Comparison of ENCODE assay signal across 14 cellular contexts in the genomic region with DNA sequence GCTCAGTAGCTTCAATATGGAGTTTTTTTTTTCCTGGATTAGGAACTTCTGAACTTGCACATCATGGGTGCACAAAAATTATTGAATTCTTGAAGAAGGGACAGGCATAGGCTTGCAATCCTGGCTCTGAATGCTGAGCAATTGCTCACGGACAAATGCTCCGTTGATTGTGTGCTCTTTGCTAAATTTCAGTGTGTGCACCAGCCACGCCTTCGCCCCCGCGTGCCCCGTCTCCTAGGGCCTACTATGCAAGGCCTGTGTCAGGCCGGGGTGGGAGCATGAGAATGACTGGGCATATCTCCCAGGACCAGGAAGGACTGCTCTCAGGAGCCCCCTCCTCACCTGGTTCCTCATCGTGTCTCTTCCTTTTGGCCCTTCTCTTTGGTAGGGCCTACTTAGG. TPM values are rescaled to one million over a fixed set of nuclear protein-coding genes. Genes with fewer than 3 reads are reported as not detected.
A peak's percentile ranks its signal among the peaks of the same experiment; 100 is the strongest.
DNase-seq lines count a peak whose midpoint lies in the region; ATAC-seq and TF ChIP-seq lines count a peak whose summit lies in the region.
"Had no signal": no experiment of that assay in that cellular context is flagged by ENCODE, and none has a peak within 500 bp of the region (broad histone marks: within the 10 kb centered on the region; RNA-seq: fewer than 3 reads in every experiment).

No MANE protein-coding gene starts in this region.

- no peak overlapping the region for H3K4me3 ChIP-seq in PC-3 (ENCODE audit: low read length)
- no peak overlapping the region for H3K4me3 ChIP-seq in esophagus (ENCODE audit: low read depth in 1 of 2, low read length in 2 of 2)
- no peak overlapping the region for H3K4me3 ChIP-seq in psoas muscle
- no peak overlapping the region for H3K4me3 ChIP-seq in HAP-1

- ATAC-seq in PC-3 (no peak), psoas muscle (no peak), GM21529 (IDR thresholded peaks at IDR 0.05; ENCODE audit: unreplicated experiment) (no peak)
- ATAC-seq: left colon; stimulated activated naive B cell treated with anti-CD40 and anti-IgM and Interleukin-4, amounts not matched to agents 10 μg/mL and 1 μg/mL and 100 μg/mL, for 72 hours had no signal

- H3K27me3 Mint-ChIP-seq in CD14-positive monocyte (ENCODE audit: low read depth in 3 of 3) = no peaks in the 10 kb centered on the region
- peaks cover 7% of the 10 kb centered on the region for H3K27me3 Mint-ChIP-seq in endothelial cell (ENCODE audit: unreplicated experiment)
- H3K27me3 Mint-ChIP-seq: CD8-positive, alpha-beta memory T cell; central memory CD8-positive, alpha-beta T cell had no signal

- POLR2A ChIA-PET in PC-3 (lab: Charles Lee; ENCODE audit: unreplicated experiment) = no interaction called here

- H3K4me3 Mint-ChIP-seq in CD14-positive monocyte = peak overlapping the region in 1 of 2 donors; percentile 48
- no peak overlapping the region for H3K4me3 Mint-ChIP-seq in endothelial cell (ENCODE audit: unreplicated experiment)
- H3K4me3 Mint-ChIP-seq: activated T-cell treated with anti-CD3 and anti-CD28 coated beads, Interleukin-2, amount 50 U/mL, for 4 hours; CD8-positive, alpha-beta memory T cell; central memory CD8-positive, alpha-beta T cell; stimulated activated naive B cell treated with anti-CD40 and anti-IgM and Interleukin-4, amounts not matched to agents 10 μg/mL and 1 μg/mL and 100 μg/mL, for 72 hours had no signal

- DNase-seq in CD14-positive monocyte (ENCODE audit: low spot score) (no peak), PC-3 (no peak), psoas muscle (peak in 1 of 2 donors; percentile 50), endothelial cell (ENCODE audit: low spot score) (no peak), DMS79 treated with DMSO at 0.1 percent for 48 hours (lab: John Stamatoyannopoulos, UW) (no peak), HAP-1 (ENCODE audit: low spot score in 2 of 2) (no peak)
- DNase-seq: activated T-cell treated with anti-CD3 and anti-CD28 coated beads, Interleukin-2, amount 50 U/mL, for 4 hours; NCI-H226; stimulated activated naive B cell treated with anti-CD40 and anti-IgM and Interleukin-4, amounts not matched to agents 10 μg/mL and 1 μg/mL and 100 μg/mL, for 72 hours had no signal

- 47 to 82% methylated on average over 9 of the region's 9 CpGs for WGBS in esophagus, 2 donors
- 70 to 91% (median 77%) methylated on average over 9 of the region's 9 CpGs for WGBS in psoas muscle, 3 donors

- H3K9me3 ChIP-seq in PC-3 (ENCODE audit: low read length) (no peaks in the 10 kb centered on the region), esophagus (ENCODE audit: control insufficient read depth in 2 of 2, insufficient read depth in 1 of 2, low read depth in 1 of 2, low read length in 1 of 2) (no peaks in the 10 kb centered on the region), psoas muscle (no peaks in the 10 kb centered on the region), HAP-1 (no peaks in the 10 kb centered on the region)

- H4K20me1 ChIP-seq in PC-3 (ENCODE audit: low read length) = no peaks in the 10 kb centered on the region

- H3F3A ChIP-seq in PC-3 (ENCODE audit: low read length, unreplicated experiment) = peaks cover 10% of the 10 kb centered on the region

- intact Hi-C loops in CD14-positive monocyte (cut with micrococcal nuclease) (loop anchor here in 1 of 2 donors (2.0 kb wide), 1 partner anchor 16 kb away; no protein-coding TSS in a partner anchor), PC-3 (cut with micrococcal nuclease) (no loop called here), psoas muscle (cut with DNase I) (no loop called here)

- H3K4me2 ChIP-seq in PC-3 (ENCODE audit: low read length) = peak overlapping the region; percentile 53

- H3K9ac ChIP-seq in PC-3 (ENCODE audit: low read length) = peak overlapping the region; percentile 14

- H3K36me3 ChIP-seq in PC-3 (ENCODE audit: low read depth, low read length) (no peaks in the 10 kb centered on the region), esophagus (ENCODE audit: control insufficient read depth in 2 of 2, insufficient read depth in 2 of 2, low read length in 1 of 2) (no peaks in the 10 kb centered on the region), psoas muscle (ENCODE audit: insufficient read depth in 1 of 2, low read depth in 1 of 2) (peaks cover 0 to 16% of the 10 kb centered on the region in 2 donors), HAP-1 (replicated peaks) (no peaks in the 10 kb centered on the region)

- CTCF ChIA-PET in PC-3 (lab: Charles Lee) = interaction anchor here (0.5 to 1.3 kb wide), 2 partner anchors 9 to 57 kb away, joined by 3 to 5 read pairs; no protein-coding TSS in a partner anchor

- H3K4me1 ChIP-seq in PC-3 (ENCODE audit: insufficient read depth, low read length) (peaks cover 61% of the 10 kb centered on the region), esophagus (ENCODE audit: control insufficient read depth in 2 of 2, insufficient read depth in 2 of 2, low read length in 1 of 2) (peaks cover 17 to 52% of the 10 kb centered on the region in 2 donors), psoas muscle (peaks cover 92% of the 10 kb centered on the region), HAP-1 (no peaks in the 10 kb centered on the region)

- H3K27ac ChIP-seq in PC-3 (ENCODE audit: low read length) (peak overlapping the region; percentile 57), esophagus (ENCODE audit: low read depth in 2 of 2, low read length in 1 of 2) (peak overlapping the region; percentile 65 to 76), psoas muscle (peak overlapping the region; percentile 98)

- H3K9me2 ChIP-seq in PC-3 (replicated peaks; ENCODE audit: low read length) = no peaks in the 10 kb centered on the region

- H2AFZ ChIP-seq in PC-3 (ENCODE audit: low read length) = no peak overlapping the region

- in situ Hi-C loops in HAP-1 (cut with MboI; ENCODE audit: low sequenced_read_pairs) = no loop called here

- peaks cover 30% of the 10 kb centered on the region for H3K79me2 ChIP-seq in PC-3 (ENCODE audit: low read length)

- peaks cover 0 to 2% (median 0%) of the 10 kb centered on the region in 7 donors for H3K9me3 Mint-ChIP-seq in CD14-positive monocyte
- H3K9me3 Mint-ChIP-seq in endothelial cell (ENCODE audit: unreplicated experiment) = no peaks in the 10 kb centered on the region
- H3K9me3 Mint-ChIP-seq: activated T-cell treated with anti-CD3 and anti-CD28 coated beads, Interleukin-2, amount 50 U/mL, for 4 hours; CD8-positive, alpha-beta memory T cell; central memory CD8-positive, alpha-beta T cell; stimulated activated naive B cell treated with anti-CD40 and anti-IgM and Interleukin-4, amounts not matched to agents 10 μg/mL and 1 μg/mL and 100 μg/mL, for 72 hours had no signal

- TF ChIP-seq CTCF in CD14-positive monocyte (IDR thresholded peaks at IDR 0.05) (no peak), PC-3 (conservative IDR thresholded peaks at IDR 0.05; ENCODE audit: low read depth, low read length) (no peak), psoas muscle (IDR thresholded peaks at IDR 0.05) (no peak), endothelial cell (IDR thresholded peaks at IDR 0.05; ENCODE audit: unreplicated experiment) (no peak)

- H3K36me3 Mint-ChIP-seq in CD14-positive monocyte = peaks cover 48 to 63% of the 10 kb centered on the region in 2 donors
- no peaks in the 10 kb centered on the region for H3K36me3 Mint-ChIP-seq in endothelial cell (ENCODE audit: low read depth, unreplicated experiment)

- no TSS peak for BruUV-seq in PC-3 (replicated peaks; lab: Mats Ljungman, UMichigan)

- H3K4me1 Mint-ChIP-seq in CD14-positive monocyte (peaks cover 87% of the 10 kb centered on the region), endothelial cell (ENCODE audit: unreplicated experiment) (peaks cover 16% of the 10 kb centered on the region)

- no peaks in the 10 kb centered on the region for H3K27me3 ChIP-seq in PC-3 (ENCODE audit: low read length)
- no peaks in the 10 kb centered on the region for H3K27me3 ChIP-seq in esophagus (ENCODE audit: control insufficient read depth in 1 of 2, insufficient read depth in 2 of 2, low read length in 2 of 2)
- no peaks in the 10 kb centered on the region for H3K27me3 ChIP-seq in psoas muscle (ENCODE audit: insufficient read depth in 3 of 3, low read length in 2 of 3)
- H3K27me3 ChIP-seq in HAP-1 (ENCODE audit: low read depth) = no peaks in the 10 kb centered on the region

- peak overlapping the region; percentile 82 to 95 (median 94) for H3K27ac Mint-ChIP-seq in CD14-positive monocyte
- no peak overlapping the region for H3K27ac Mint-ChIP-seq in endothelial cell (ENCODE audit: unreplicated experiment)
- H3K27ac Mint-ChIP-seq: stimulated activated naive B cell treated with anti-CD40 and anti-IgM and Interleukin-4, amounts not matched to agents 10 μg/mL and 1 μg/mL and 100 μg/mL, for 72 hours had no signal

RNA-seq across cellular contexts. Expression of a gene that starts 17.4 kb away (rescaled TPM):
- 10 to 100 TPM; 56.4 to 81.7 TPM for polyA plus RNA-seq in CD14-positive monocyte
- total RNA-seq in PC-3 (2014; rRNA removed) = 16.1 and 43.3 TPM in 2 replicates
- 1 to 10 TPM; 2.7 to 3.4 TPM for polyA plus RNA-seq in esophagus
- total RNA-seq in psoas muscle = 100 to 1,000 TPM in 1 of 4 donors, 10 to 100 TPM in 3; 32.6 to 182 (median 80.9) TPM
- 10 to 100 TPM; 41.7 to 97.7 (median 80.8) TPM for polyA plus RNA-seq in psoas muscle
- total RNA-seq in endothelial cell (ENCODE audit: unreplicated experiment) = 1.0 TPM
